9 cellular contexts compared by ENCODE assay signal in genomic region chr2:239222346-239223028, GRCh38.
DNase-seq lines count a peak whose midpoint lies in the region; ATAC-seq, FAIRE-seq and TF ChIP-seq lines count a peak whose summit lies in the region.
"Had no signal": no experiment of that assay in that cellular context is flagged by ENCODE, and none has a peak within 500 bp of the region (broad histone marks: within the 10 kb centered on the region; RNA-seq: fewer than 3 reads in every experiment).

No MANE protein-coding gene starts in this region.

- no peak for TF ChIP-seq POLR2A in Peyer's patch (IDR thresholded peaks at IDR 0.05)
- TF ChIP-seq POLR2A in esophagus squamous epithelium (IDR thresholded peaks at IDR 0.05) = no peak

- no peaks in the 10 kb centered on the region for H3K9me3 ChIP-seq in CD4-positive, alpha-beta memory T cell (ENCODE audit: control insufficient read depth in 1 of 2, low read length in 2 of 2)
- H3K9me3 ChIP-seq in Peyer's patch (no peaks in the 10 kb centered on the region), esophagus squamous epithelium (no peaks in the 10 kb centered on the region), pancreas (no peaks in the 10 kb centered on the region)

- peak overlapping the region in 6 of 8 donors; percentile 21 to 68 (median 40) for H3K4me3 Mint-ChIP-seq in CD4-positive, alpha-beta memory T cell

- peak; percentile 37 to 67 (median 61) for ATAC-seq in pancreas
- no peak for ATAC-seq in GM18498 (IDR thresholded peaks at IDR 0.05; ENCODE audit: unreplicated experiment)

- no peaks in the 10 kb centered on the region for H3K36me3 Mint-ChIP-seq in CD4-positive, alpha-beta memory T cell

- POLR2A ChIA-PET in CD4-positive, alpha-beta memory T cell (lab: Charles Lee; ENCODE audit: partially characterized antibody) = no interaction called here

- H3K4me1 ChIP-seq in CD4-positive, alpha-beta memory T cell (ENCODE audit: insufficient read depth, low read length) = peaks cover 35% of the 10 kb centered on the region
- H3K4me1 ChIP-seq in Peyer's patch = peaks cover 0 to 64% (median 8%) of the 10 kb centered on the region in 4 donors
- peaks cover 45 to 71% (median 55%) of the 10 kb centered on the region in 3 donors for H3K4me1 ChIP-seq in esophagus squamous epithelium
- H3K4me1 ChIP-seq in pancreas = peaks cover 17 to 46% (median 30%) of the 10 kb centered on the region in 3 donors

- TF ChIP-seq CTCF in Peyer's patch (IDR thresholded peaks at IDR 0.05) (no peak), esophagus squamous epithelium (IDR thresholded peaks at IDR 0.05) (no peak), pancreas (IDR thresholded peaks at IDR 0.05) (no peak)

- intact Hi-C loops in CD4-positive, alpha-beta memory T cell (cut with micrococcal nuclease) = no loop called here
- intact Hi-C loops in esophagus squamous epithelium (cut with DNase I) (no loop called here), pancreas (cut with DNase I) (no loop called here)

- CTCF ChIA-PET in CD4-positive, alpha-beta memory T cell (lab: Charles Lee; ENCODE audit: partially characterized antibody) = interaction anchor here (0.7 to 1.3 kb wide), 2 partner anchors 20 to 88 kb away, joined by 3 to 5 read pairs; no protein-coding TSS in a partner anchor

- no peak for DNase-seq in CD4-positive, alpha-beta memory T cell
- DNase-seq in Peyer's patch = no peak
- DNase-seq in esophagus squamous epithelium (lab: John Stamatoyannopoulos, UW) = no peak
- no peak for DNase-seq in pancreas
- DNase-seq in NCI-H2081 treated with DMSO at 0.1 percent for 48 hours (lab: John Stamatoyannopoulos, UW) = no peak
- no peak for DNase-seq in glomerular visceral epithelial cell (ENCODE audit: extremely low spot score)
- DNase-seq in activated CD4-positive, alpha-beta T cell treated with anti-CD3 and anti-CD28 coated beads, Interleukin-2, amount 50 U/mL, for 4 hours = no peak

- WGBS in esophagus squamous epithelium, 2 donors = 51% methylated on average over 8 of the region's 8 CpGs
- 68 to 74% methylated on average over 8 of the region's 8 CpGs for WGBS in pancreas, 2 donors

- no peak overlapping the region for H3K4me3 ChIP-seq in CD4-positive, alpha-beta memory T cell (ENCODE audit: low read length in 2 of 2)
- H3K4me3 ChIP-seq in Peyer's patch = no peak overlapping the region
- peak overlapping the region in 2 of 4 donors; percentile 26 to 53 for H3K4me3 ChIP-seq in esophagus squamous epithelium
- no peak overlapping the region for H3K4me3 ChIP-seq in pancreas

- no peaks in the 10 kb centered on the region for H3K36me3 ChIP-seq in CD4-positive, alpha-beta memory T cell (ENCODE audit: insufficient read depth, low read length)
- H3K36me3 ChIP-seq in Peyer's patch (no peaks in the 10 kb centered on the region), esophagus squamous epithelium (no peaks in the 10 kb centered on the region), pancreas (no peaks in the 10 kb centered on the region)

- H3K27me3 ChIP-seq in CD4-positive, alpha-beta memory T cell (ENCODE audit: insufficient read depth, low read length) = no peaks in the 10 kb centered on the region
- no peaks in the 10 kb centered on the region for H3K27me3 ChIP-seq in Peyer's patch
- no peaks in the 10 kb centered on the region for H3K27me3 ChIP-seq in esophagus squamous epithelium
- H3K27me3 ChIP-seq in pancreas = no peaks in the 10 kb centered on the region

- H3K4me1 Mint-ChIP-seq in CD4-positive, alpha-beta memory T cell = peaks cover 51 to 85% (median 68%) of the 10 kb centered on the region in 4 donors

- H3K27me3 Mint-ChIP-seq in CD4-positive, alpha-beta memory T cell = no peaks in the 10 kb centered on the region

- H3K27ac Mint-ChIP-seq in CD4-positive, alpha-beta memory T cell = peak overlapping the region in 6 of 7 donors; percentile 26 to 81 (median 60)

- no peaks in the 10 kb centered on the region for H3K9me3 Mint-ChIP-seq in CD4-positive, alpha-beta memory T cell

- H3K27ac ChIP-seq in CD4-positive, alpha-beta memory T cell (ENCODE audit: low read depth, low read length) = no peak overlapping the region
- peak overlapping the region; percentile 61 to 81 (median 68) for H3K27ac ChIP-seq in Peyer's patch
- H3K27ac ChIP-seq in esophagus squamous epithelium = peak overlapping the region; percentile 76 to 94 (median 87)
- peak overlapping the region; percentile 2 to 88 (median 68) for H3K27ac ChIP-seq in pancreas

- FAIRE-seq in pancreas (lab: Jason Lieb, UNC) = no peak
- FAIRE-seq: colon had no signal
